10 cellular contexts compared by ENCODE assay signal in genomic region chr6:157456524-157456829, GRCh38.
DNase-seq lines count a peak whose midpoint lies in the region; ATAC-seq and TF ChIP-seq lines count a peak whose summit lies in the region.
"Had no signal": no experiment of that assay in that cellular context is flagged by ENCODE, and none has a peak within 500 bp of the region (broad histone marks: within the 10 kb centered on the region; RNA-seq: fewer than 3 reads in every experiment).

No MANE protein-coding gene starts in this region.

- H3K27ac Mint-ChIP-seq in natural killer cell (peak overlapping the region in 1 of 2 donors; percentile 61), endothelial cell (ENCODE audit: unreplicated experiment) (no peak overlapping the region), Calu3 (ENCODE audit: unreplicated experiment) (no peak overlapping the region)

- H3K4me1 Mint-ChIP-seq in natural killer cell, result peaks cover 25 to 32% of the 10 kb centered on the region in 2 donors
- peaks cover 36% of the 10 kb centered on the region for H3K4me1 Mint-ChIP-seq in endothelial cell (ENCODE audit: unreplicated experiment)
- H3K4me1 Mint-ChIP-seq in Calu3 (ENCODE audit: low read depth, unreplicated experiment), result peaks cover 8% of the 10 kb centered on the region

- no TSS peak for BruUV-seq in Calu3 (replicated peaks; lab: Mats Ljungman, UMichigan)

- H3K27me3 ChIP-seq in ascending aorta, result no peaks in the 10 kb centered on the region
- H3K27me3 ChIP-seq: left lung had no signal

- peaks cover 0 to 3% of the 10 kb centered on the region in 2 donors for H3K27me3 Mint-ChIP-seq in natural killer cell (ENCODE audit: low read depth in 2 of 2)
- peaks cover 4% of the 10 kb centered on the region for H3K27me3 Mint-ChIP-seq in endothelial cell (ENCODE audit: unreplicated experiment)
- H3K27me3 Mint-ChIP-seq in Calu3 (ENCODE audit: unreplicated experiment), result no peaks in the 10 kb centered on the region

- no peaks in the 10 kb centered on the region for H3K4me1 ChIP-seq in ascending aorta

- H3K9me3 ChIP-seq in ascending aorta, result no peaks in the 10 kb centered on the region
- H3K9me3 ChIP-seq: left lung had no signal

- H3K9me3 Mint-ChIP-seq in natural killer cell, result no peaks in the 10 kb centered on the region
- no peaks in the 10 kb centered on the region for H3K9me3 Mint-ChIP-seq in endothelial cell (ENCODE audit: unreplicated experiment)
- no peaks in the 10 kb centered on the region for H3K9me3 Mint-ChIP-seq in Calu3 (ENCODE audit: low read depth, unreplicated experiment)

- DNase-seq in NOMO-1 treated with DMSO at 0.1 percent for 48 hours (lab: John Stamatoyannopoulos, UW; ENCODE audit: unreplicated experiment) (peak; percentile 36), natural killer cell (no peak), endothelial cell (ENCODE audit: low spot score) (no peak), Calu3 (no peak), ascending aorta (ENCODE audit: low spot score in 2 of 2) (no peak), SHP77 (lab: John Stamatoyannopoulos, UW) (no peak)
- DNase-seq: left lung, NCI-H524 had no signal

- TF ChIP-seq CTCF in natural killer cell (IDR thresholded peaks at IDR 0.05) (no peak), endothelial cell (IDR thresholded peaks at IDR 0.05; ENCODE audit: unreplicated experiment) (no peak), Calu3 (IDR thresholded peaks at IDR 0.05; ENCODE audit: unreplicated experiment) (no peak), ascending aorta (IDR thresholded peaks at IDR 0.05) (no peak)

- H3K4me3 ChIP-seq in ascending aorta, result no peak overlapping the region
- H3K4me3 ChIP-seq: left lung had no signal

- intact Hi-C loops in natural killer cell (cut with micrococcal nuclease) (no loop called here), Calu3 (cut with micrococcal nuclease; ENCODE audit: unreplicated experiment) (no loop called here), ascending aorta (cut with DNase I) (no loop called here)

- H3K27ac ChIP-seq in ascending aorta, result no peak overlapping the region
- H3K27ac ChIP-seq: left lung had no signal

- CTCF ChIA-PET in Calu3 (lab: Charles Lee), result no interaction called here

- H3K36me3 Mint-ChIP-seq in natural killer cell, result no peaks in the 10 kb centered on the region
- H3K36me3 Mint-ChIP-seq in endothelial cell (ENCODE audit: low read depth, unreplicated experiment), result no peaks in the 10 kb centered on the region
- H3K36me3 Mint-ChIP-seq in Calu3 (ENCODE audit: insufficient read depth, unreplicated experiment), result no peaks in the 10 kb centered on the region

- no peaks in the 10 kb centered on the region for H3K36me3 ChIP-seq in ascending aorta
- H3K36me3 ChIP-seq: left lung had no signal

- ATAC-seq in GM18867 (IDR thresholded peaks at IDR 0.05; ENCODE audit: unreplicated experiment) (peak; percentile 62), HG02588 (IDR thresholded peaks at IDR 0.05; ENCODE audit: unreplicated experiment) (peak; percentile 46), natural killer cell (no peak)
- ATAC-seq: left lung had no signal

- H3K4me3 Mint-ChIP-seq in natural killer cell (peak overlapping the region; percentile 21), endothelial cell (ENCODE audit: unreplicated experiment) (no peak overlapping the region), Calu3 (ENCODE audit: low read depth, unreplicated experiment) (no peak overlapping the region)

Comparison
In these comparisons a context has a peak if more than half of its experiments do, and no peak if none do; other contexts are left out.
1. ATAC-seq: peak in GM18867 (single experiment) and HG02588 (single experiment); none in natural killer cell (0 of 3).